In the genomic region with DNA sequence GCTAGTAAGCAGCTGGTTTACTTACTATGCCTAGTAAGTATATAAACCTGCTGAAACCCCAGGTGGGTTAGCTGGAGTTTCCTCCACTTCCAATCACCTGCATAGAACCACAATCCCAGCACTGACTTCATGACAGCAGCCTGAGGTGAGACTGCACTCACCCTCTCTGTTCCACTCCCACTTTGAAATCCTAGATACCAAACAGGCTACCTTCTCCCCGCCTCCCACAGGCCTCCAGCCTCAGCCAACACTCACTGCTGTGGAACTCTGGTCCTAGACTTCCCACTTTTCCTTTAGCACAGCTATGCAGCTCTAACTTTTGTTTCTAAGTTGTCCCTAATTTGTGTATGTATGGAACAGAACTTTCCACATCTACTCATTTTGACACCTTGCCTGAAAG, we compare ENCODE assay signal across 13 cellular contexts.
DNase-seq lines count a peak whose midpoint lies in the region; ATAC-seq and TF ChIP-seq lines count a peak whose summit lies in the region.
"Had no signal": no experiment of that assay in that cellular context is flagged by ENCODE, and none has a peak within 500 bp of the region (broad histone marks: within the 10 kb centered on the region; RNA-seq: fewer than 3 reads in every experiment).

No MANE protein-coding gene starts in this region.

- peaks cover 6% of the 10 kb centered on the region for H3K27me3 Mint-ChIP-seq in activated CD8-positive, alpha-beta memory T cell treated with anti-CD3 and anti-CD28 coated beads, Interleukin-2, amount 10 ng/mL, durations not matched to agents 7 days and 5 days
- no peaks in the 10 kb centered on the region for H3K27me3 Mint-ChIP-seq in GM23338 (ENCODE audit: insufficient read depth, low read depth, poor library complexity)

- H2AFZ ChIP-seq in PC-3 (ENCODE audit: low read length) (peak overlapping the region; percentile 38; the same call in 1 of the 2 replicates), GM23338 (no peak overlapping the region; the same call in 1 of the 2 replicates)

- H3K27me3 ChIP-seq in PC-3 (ENCODE audit: low read length) (no peaks in the 10 kb centered on the region), esophagus muscularis mucosa (no peaks in the 10 kb centered on the region), GM23338 (ENCODE audit: insufficient read depth) (no peaks in the 10 kb centered on the region)
- H3K27me3 ChIP-seq: BE2C had no signal

- H3K27ac Mint-ChIP-seq in activated CD8-positive, alpha-beta memory T cell treated with anti-CD3 and anti-CD28 coated beads, Interleukin-2, amount 10 ng/mL, durations not matched to agents 7 days and 5 days: no peak overlapping the region
- no peak overlapping the region for H3K27ac Mint-ChIP-seq in GM23338
- H3K27ac Mint-ChIP-seq: CD8-positive, alpha-beta T cell had no signal

- no peak for TF ChIP-seq POLR2A in esophagus muscularis mucosa (IDR thresholded peaks at IDR 0.05; ENCODE audit: low read depth)

- no peak for TF ChIP-seq EP300 in esophagus muscularis mucosa (IDR thresholded peaks at IDR 0.05)

- DNase-seq in PC-3: peak; percentile 29
- DNase-seq in esophagus muscularis mucosa (ENCODE audit: extremely low spot score): peak; percentile 75
- DNase-seq in activated CD8-positive, alpha-beta memory T cell treated with anti-CD3 and anti-CD28 coated beads, Interleukin-2, amount 10 ng/mL, durations not matched to agents 7 days and 5 days: no peak
- no peak for DNase-seq in GM23338 (ENCODE audit: low spot score)
- DNase-seq in Right ventricle myocardium superior: no peak
- DNase-seq: BE2C; Caco-2; CD8-positive, alpha-beta T cell; DMS53; GF-D8 had no signal

- intact Hi-C loops in PC-3 (cut with micrococcal nuclease) (no loop called here), esophagus muscularis mucosa (cut with DNase I) (no loop called here), Right ventricle myocardium superior (cut with DNase I) (no loop called here)

- CTCF ChIA-PET in HEK293 (lab: Yijun Ruan, JAX): interaction anchor here (0.6 kb wide), 1 partner anchor 91 kb away, joined by 3 read pairs; no protein-coding TSS in a partner anchor
- CTCF ChIA-PET in PC-3 (lab: Charles Lee): no interaction called here
- CTCF ChIA-PET in activated CD8-positive, alpha-beta memory T cell treated with anti-CD3 and anti-CD28 coated beads, Interleukin-2, amount 10 ng/mL, durations not matched to agents 7 days and 5 days (lab: Charles Lee): no interaction called here

- H4K20me1 ChIP-seq in PC-3 (ENCODE audit: low read length): no peaks in the 10 kb centered on the region
- H4K20me1 ChIP-seq in GM23338 (replicated peaks; ENCODE audit: insufficient read depth): no peaks in the 10 kb centered on the region

- no peak overlapping the region for H3K4me2 ChIP-seq in PC-3 (ENCODE audit: low read length)
- no peak overlapping the region for H3K4me2 ChIP-seq in GM23338
- H3K4me2 ChIP-seq: A549 had no signal

- no peak overlapping the region for H3K27ac ChIP-seq in HEK293 (ENCODE audit: extremely low read depth, low read depth, low read length)
- H3K27ac ChIP-seq in PC-3 (ENCODE audit: low read length): no peak overlapping the region
- H3K27ac ChIP-seq in esophagus muscularis mucosa (replicated peaks in 1 of 4): no peak overlapping the region
- no peak overlapping the region for H3K27ac ChIP-seq in GM23338 (ENCODE audit: low read depth)
- H3K27ac ChIP-seq: A549, C4-2B had no signal

- no peak for TF ChIP-seq CTCF in HEK293 (tag by site-specific recombination; IDR thresholded peaks at IDR 0.05)
- no peak for TF ChIP-seq CTCF in PC-3 (conservative IDR thresholded peaks at IDR 0.05; ENCODE audit: low read depth, low read length)
- TF ChIP-seq CTCF in esophagus muscularis mucosa (IDR thresholded peaks at IDR 0.05): no peak
- no peak for TF ChIP-seq CTCF in GM23338 (conservative IDR thresholded peaks at IDR 0.05; ENCODE audit: low read depth in 2 of 2)

- H3K79me2 ChIP-seq in PC-3 (ENCODE audit: low read length) (no peaks in the 10 kb centered on the region), GM23338 (replicated peaks; ENCODE audit: insufficient read depth) (no peaks in the 10 kb centered on the region)

- H3K4me1 ChIP-seq in HEK293 (ENCODE audit: control insufficient read depth, insufficient read depth, low read length): no peaks in the 10 kb centered on the region
- no peaks in the 10 kb centered on the region for H3K4me1 ChIP-seq in PC-3 (ENCODE audit: insufficient read depth, low read length)
- peaks cover 0 to 3% (median 0%) of the 10 kb centered on the region in 4 donors for H3K4me1 ChIP-seq in esophagus muscularis mucosa
- H3K4me1 ChIP-seq in GM23338 (ENCODE audit: insufficient read depth): no peaks in the 10 kb centered on the region
- H3K4me1 ChIP-seq: A549, BE2C, Caco-2 had no signal

- ATAC-seq in PC-3 (peak; percentile 70), GM23338 (no peak), Right ventricle myocardium superior (ENCODE audit: poor library complexity) (no peak)
- no peak for ATAC-seq in activated CD8-positive, alpha-beta memory T cell treated with anti-CD3 and anti-CD28 coated beads, Interleukin-2, amount 10 ng/mL, durations not matched to agents 7 days and 5 days
- ATAC-seq: A549; CD8-positive, alpha-beta T cell had no signal

- no peaks in the 10 kb centered on the region for H3K36me3 ChIP-seq in HEK293 (ENCODE audit: control insufficient read depth in 2 of 2, insufficient read depth in 1 of 2, low read length in 2 of 2)
- H3K36me3 ChIP-seq in PC-3 (ENCODE audit: low read depth, low read length): no peaks in the 10 kb centered on the region
- H3K36me3 ChIP-seq in esophagus muscularis mucosa: no peaks in the 10 kb centered on the region
- no peaks in the 10 kb centered on the region for H3K36me3 ChIP-seq in GM23338 (ENCODE audit: insufficient read depth)
- H3K36me3 ChIP-seq: BE2C had no signal

- H3K36me3 Mint-ChIP-seq in activated CD8-positive, alpha-beta memory T cell treated with anti-CD3 and anti-CD28 coated beads, Interleukin-2, amount 10 ng/mL, durations not matched to agents 7 days and 5 days: no peaks in the 10 kb centered on the region
- no peaks in the 10 kb centered on the region for H3K36me3 Mint-ChIP-seq in GM23338 (ENCODE audit: low read depth)
- H3K36me3 Mint-ChIP-seq: CD8-positive, alpha-beta T cell had no signal

- no TSS peak for BruUV-seq in PC-3 (replicated peaks; lab: Mats Ljungman, UMichigan)

- H3K9ac ChIP-seq in PC-3 (ENCODE audit: low read length): no peak overlapping the region

- WGBS in esophagus muscularis mucosa: 89% methylated on average over 1 of the region's 1 CpG

- H3K9me3 Mint-ChIP-seq in activated CD8-positive, alpha-beta memory T cell treated with anti-CD3 and anti-CD28 coated beads, Interleukin-2, amount 10 ng/mL, durations not matched to agents 7 days and 5 days (ENCODE audit: low read depth): no peaks in the 10 kb centered on the region
- H3K9me3 Mint-ChIP-seq in GM23338: no peaks in the 10 kb centered on the region
- H3K9me3 Mint-ChIP-seq: CD8-positive, alpha-beta T cell had no signal

- no peaks in the 10 kb centered on the region for H3K9me3 ChIP-seq in HEK293 (ENCODE audit: control insufficient read depth, insufficient read depth, low read depth, low read length)
- no peaks in the 10 kb centered on the region for H3K9me3 ChIP-seq in PC-3 (ENCODE audit: low read length)
- H3K9me3 ChIP-seq in esophagus muscularis mucosa: no peaks in the 10 kb centered on the region
- H3K9me3 ChIP-seq: A549, BE2C, Caco-2 had no signal

- no peaks in the 10 kb centered on the region for H3K9me2 ChIP-seq in PC-3 (replicated peaks; ENCODE audit: low read length)
- H3K9me2 ChIP-seq in GM23338 (ENCODE audit: insufficient read depth): no peaks in the 10 kb centered on the region

- H3K4me3 ChIP-seq in HEK293 (ENCODE audit: low read depth, low read length): no peak overlapping the region
- no peak overlapping the region for H3K4me3 ChIP-seq in PC-3 (ENCODE audit: low read length)
- H3K4me3 ChIP-seq in esophagus muscularis mucosa: no peak overlapping the region
- H3K4me3 ChIP-seq in GM23338: no peak overlapping the region
- H3K4me3 ChIP-seq: A549 had no signal

- no peaks in the 10 kb centered on the region for H3K4me1 Mint-ChIP-seq in activated CD8-positive, alpha-beta memory T cell treated with anti-CD3 and anti-CD28 coated beads, Interleukin-2, amount 10 ng/mL, durations not matched to agents 7 days and 5 days
- no peaks in the 10 kb centered on the region for H3K4me1 Mint-ChIP-seq in GM23338

- no peaks in the 10 kb centered on the region for H3F3A ChIP-seq in PC-3 (ENCODE audit: low read length, unreplicated experiment)
- no peaks in the 10 kb centered on the region for H3F3A ChIP-seq in GM23338 (replicated peaks; ENCODE audit: low read depth)

- POLR2A ChIA-PET in HEK293 (lab: Yijun Ruan, JAX): no interaction called here
- POLR2A ChIA-PET in PC-3 (lab: Charles Lee; ENCODE audit: unreplicated experiment): no interaction called here

- H3K4me3 Mint-ChIP-seq in activated CD8-positive, alpha-beta memory T cell treated with anti-CD3 and anti-CD28 coated beads, Interleukin-2, amount 10 ng/mL, durations not matched to agents 7 days and 5 days: no peak overlapping the region
- H3K4me3 Mint-ChIP-seq in GM23338: no peak overlapping the region
- H3K4me3 Mint-ChIP-seq: CD8-positive, alpha-beta T cell had no signal

TF ChIP-seq in HEK293, 187 proteins besides CTCF, POLR2A, EP300 and RAD21:
- TF ChIP-seq ZNF221 (tag by site-specific recombination; IDR thresholded peaks at IDR 0.05; ENCODE audit: borderline replicate concordance) (no peak), ZNF202 (tag by site-specific recombination; IDR thresholded peaks at IDR 0.05; ENCODE audit: borderline replicate concordance) (no peak), ZFHX2 (tag by site-specific recombination; conservative IDR thresholded peaks at IDR 0.05) (peak; percentile 19; the same call in 1 of the 2 replicates), EGR2 (tag by site-specific recombination; IDR thresholded peaks at IDR 0.05; ENCODE audit: low read depth) (0 out of 2 replicates have a peak, but pooled peaks have one; percentile 24)

TF ChIP-seq in GM23338, 12 proteins besides CTCF, POLR2A, EP300 and RAD21 (continues in another document):
- TF ChIP-seq EZH2 (IDR thresholded peaks at IDR 0.05; ENCODE audit: low read depth, unreplicated experiment): no peak

Comparison
In these comparisons a context has a peak if more than half of its experiments do, and no peak if none do; other contexts are left out.
1. DNase-seq: peak in PC-3 (single experiment) and esophagus muscularis mucosa (single experiment); none in activated CD8-positive, alpha-beta memory T cell treated with anti-CD3 and anti-CD28 coated beads, Interleukin-2, amount 10 ng/mL, durations not matched to agents 7 days and 5 days (single experiment), GM23338 (single experiment) and Right ventricle myocardium superior (single experiment).